8 cellular contexts compared by ENCODE assay signal in the genomic region with DNA sequence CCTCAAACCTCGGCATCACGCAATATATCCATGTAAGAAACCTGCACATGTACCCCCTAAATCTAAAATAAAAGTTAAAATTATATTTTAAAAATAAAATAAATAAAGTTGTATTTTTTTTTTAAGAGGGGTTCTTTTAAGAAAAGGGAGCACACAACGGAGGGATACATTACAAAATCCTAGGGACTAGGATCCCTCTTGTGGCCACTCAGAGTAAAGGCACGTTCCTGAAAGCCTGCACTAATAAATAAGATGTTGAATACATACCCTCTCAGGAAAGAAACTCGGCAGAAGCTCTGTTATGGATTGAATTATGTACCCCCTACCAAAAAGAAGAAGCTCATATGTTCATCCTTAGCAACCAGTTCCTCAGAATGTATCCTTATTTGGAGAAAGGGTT. TPM values are rescaled to one million over a fixed set of nuclear protein-coding genes. Genes with fewer than 3 reads are reported as not detected.
DNase-seq lines count a peak whose midpoint lies in the region; ATAC-seq, FAIRE-seq and TF ChIP-seq lines count a peak whose summit lies in the region.

No MANE protein-coding gene starts in this region.

- no peaks in the 10 kb centered on the region for H3K9me3 Mint-ChIP-seq in WTC11

- TF ChIP-seq CTCF in AG09319 (IDR thresholded peaks at IDR 0.05; ENCODE audit: low read depth, low read length) = peak; percentile 64
- peak; percentile 41; the same call in 1 of the 2 replicates for TF ChIP-seq CTCF in WTC11 (IDR thresholded peaks at IDR 0.05)
- TF ChIP-seq CTCF in left lung (IDR thresholded peaks at IDR 0.05) = peak; percentile 41 to 59
- peak in 3 of 6 experiments; percentile 25 to 53 (median 28) for TF ChIP-seq CTCF in thyroid gland (IDR thresholded peaks at IDR 0.05)

- peak; percentile 38 for FAIRE-seq in GM12891 (lab: Jason Lieb, UNC)

- no peak for DNase-seq in AG09319 (ENCODE audit: extremely low read depth, low read depth)
- DNase-seq in GM12891 (ENCODE audit: insufficient read length, low spot score) = no peak
- DNase-seq in KBM-7 = peak; percentile 33
- DNase-seq in WTC11 (ENCODE audit: low spot score) = no peak
- no peak for DNase-seq in left lung
- DNase-seq in thyroid gland = no peak
- no peak for DNase-seq in activated naive CD4-positive, alpha-beta T cell treated with Interleukin-2 at 50 U/mL for 16 hours

- H3K27me3 ChIP-seq in left lung (peaks cover 0 to 9% of the 10 kb centered on the region in 2 donors), thyroid gland (no peaks in the 10 kb centered on the region)

- CTCF ChIA-PET in WTC11 (lab: Charles Lee) = interaction anchor here (0.5 to 0.6 kb wide), 2 partner anchors 178 to 242 kb away, joined by 3 read pairs; no protein-coding TSS in a partner anchor

- H3K27ac ChIP-seq in left lung (no peak overlapping the region), thyroid gland (no peak overlapping the region)

- no peaks in the 10 kb centered on the region for H3K36me3 ChIP-seq in left lung
- H3K36me3 ChIP-seq in thyroid gland = no peaks in the 10 kb centered on the region

- H3K4me3 Mint-ChIP-seq in WTC11 = no peak overlapping the region

- H3K4me1 Mint-ChIP-seq in WTC11 = no peaks in the 10 kb centered on the region

- no peak overlapping the region for H3K27ac Mint-ChIP-seq in WTC11

- TF ChIP-seq POLR2A in GM12891 (IDR thresholded peaks at IDR 0.05; ENCODE audit: low read depth, low read length) = no peak
- no peak for TF ChIP-seq POLR2A in thyroid gland (IDR thresholded peaks at IDR 0.05)

- H3K27me3 Mint-ChIP-seq in WTC11 (ENCODE audit: low read depth) = no peaks in the 10 kb centered on the region

- no peaks in the 10 kb centered on the region for H3K36me3 Mint-ChIP-seq in WTC11

- intact Hi-C loops in left lung (cut with DNase I) = no loop called here
- intact Hi-C loops in thyroid gland (cut with DNase I) = no loop called here

- H3K4me1 ChIP-seq in left lung = no peaks in the 10 kb centered on the region
- H3K4me1 ChIP-seq in thyroid gland = no peaks in the 10 kb centered on the region

- in situ Hi-C loops in KBM-7 (cut with MboI; ENCODE audit: low pct_unique_long_range_greater_than_20kb, low sequenced_read_pairs) = no loop called here

- ATAC-seq in WTC11 (peak; percentile 38; the same call in 1 of the 2 replicates), left lung (peak; percentile 62), HG03095 (IDR thresholded peaks at IDR 0.05; ENCODE audit: unreplicated experiment) (no peak)

- H3K4me3 ChIP-seq in left lung (no peak overlapping the region), thyroid gland (replicated peaks in 1 of 3) (no peak overlapping the region)

- H3K9me3 ChIP-seq in left lung (no peaks in the 10 kb centered on the region), thyroid gland (no peaks in the 10 kb centered on the region)

- 41% methylated on average over 5 of the region's 5 CpGs for WGBS in thyroid gland, 2 donors

- POLR2A ChIA-PET in WTC11 (lab: Charles Lee) = interaction anchor here (0.6 kb wide), 1 partner anchor 38 kb away, joined by 4 read pairs; no protein-coding TSS in a partner anchor

TF ChIP-seq in GM12891, 5 proteins besides CTCF, POLR2A, EP300 and RAD21:
- TF ChIP-seq POU2F2 (IDR thresholded peaks at IDR 0.05; ENCODE audit: low read depth, low read length) (no peak), TAF1 (IDR thresholded peaks at IDR 0.05; ENCODE audit: low read depth, low read length) (no peak), PAX5 (IDR thresholded peaks at IDR 0.05; ENCODE audit: insufficient read depth, low read length, severe bottlenecking) (no peak), SPI1 (IDR thresholded peaks at IDR 0.05; ENCODE audit: low read depth, low read length) (no peak), POLR2AphosphoS5 (IDR thresholded peaks at IDR 0.05; ENCODE audit: low read depth, low read length) (no peak)

TF ChIP-seq in WTC11, 78 proteins besides CTCF, POLR2A, EP300 and RAD21:
- TF ChIP-seq, protein P1, sequence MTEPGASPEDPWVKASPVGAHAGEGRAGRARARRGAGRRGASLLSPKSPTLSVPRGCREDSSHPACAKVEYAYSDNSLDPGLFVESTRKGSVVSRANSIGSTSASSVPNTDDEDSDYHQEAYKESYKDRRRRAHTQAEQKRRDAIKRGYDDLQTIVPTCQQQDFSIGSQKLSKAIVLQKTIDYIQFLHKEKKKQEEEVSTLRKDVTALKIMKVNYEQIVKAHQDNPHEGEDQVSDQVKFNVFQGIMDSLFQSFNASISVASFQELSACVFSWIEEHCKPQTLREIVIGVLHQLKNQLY (CRISPR knock-in tag; IDR thresholded peaks at IDR 0.05) = no peak
- TF ChIP-seq SP1 (CRISPR knock-in tag; conservative IDR thresholded peaks at IDR 0.05) = no peak
- no peak for TF ChIP-seq TEAD1 (CRISPR knock-in tag; IDR thresholded peaks at IDR 0.05)
- no peak for TF ChIP-seq MXD4 (CRISPR knock-in tag; IDR thresholded peaks at IDR 0.05; ENCODE audit: borderline replicate concordance)
- TF ChIP-seq, protein P2, sequence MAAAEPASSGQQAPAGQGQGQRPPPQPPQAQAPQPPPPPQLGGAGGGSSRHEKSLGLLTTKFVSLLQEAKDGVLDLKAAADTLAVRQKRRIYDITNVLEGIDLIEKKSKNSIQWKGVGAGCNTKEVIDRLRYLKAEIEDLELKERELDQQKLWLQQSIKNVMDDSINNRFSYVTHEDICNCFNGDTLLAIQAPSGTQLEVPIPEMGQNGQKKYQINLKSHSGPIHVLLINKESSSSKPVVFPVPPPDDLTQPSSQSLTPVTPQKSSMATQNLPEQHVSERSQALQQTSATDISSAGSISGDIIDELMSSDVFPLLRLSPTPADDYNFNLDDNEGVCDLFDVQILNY (CRISPR knock-in tag; IDR thresholded peaks at IDR 0.05) = no peak
- TF ChIP-seq JUN (CRISPR knock-in tag; IDR thresholded peaks at IDR 0.05) = no peak
- no peak for TF ChIP-seq KAT7 (CRISPR knock-in tag; IDR thresholded peaks at IDR 0.05; ENCODE audit: borderline replicate concordance)

RNA-seq across cellular contexts. Expression of a gene that starts 50.9 kb away (rescaled TPM):
- polyA plus RNA-seq in GM12891 (2012; ENCODE audit: low read depth, missing spikeins) = 35.0 TPM
- total RNA-seq in WTC11 (2021) (126 to 142 TPM (median 135 TPM) in 3 replicates), left lung (100 to 1,000 TPM in 1 of 2 donors, 10 to 100 TPM in 1; 92.8 to 115 TPM), thyroid gland (100 to 1,000 TPM in 2 of 4 donors, 10 to 100 TPM in 2; 64.5 to 146 (median 109) TPM)
